In genomic region chr13:46553886-46554855, GRCh38 we compare ENCODE assay signal across 1 cellular context.
TF ChIP-seq lines count a peak whose summit lies in the region.

No MANE protein-coding gene starts in this region.

TF ChIP-seq in HepG2, 621 proteins besides CTCF, POLR2A, EP300 and RAD21 (continued from another document and continues in another):
- TF ChIP-seq PCBP2 (optimal IDR thresholded peaks at IDR 0.05; ENCODE audit: low read depth, low read length, poor library complexity, severe bottlenecking) (no peak), GABPA (IDR thresholded peaks at IDR 0.05; ENCODE audit: low read depth, low read length) (peak; percentile 29; the same call in 1 of the 2 replicates), GABPA (CRISPR knock-in tag; IDR thresholded peaks at IDR 0.05; ENCODE audit: low read depth) (peak; percentile 85), RFX3 (CRISPR knock-in tag; IDR thresholded peaks at IDR 0.05) (no peak), PHF8 (CRISPR knock-in tag; IDR thresholded peaks at IDR 0.05) (peak; percentile 59), ZNF431 (CRISPR knock-in tag; IDR thresholded peaks at IDR 0.05; ENCODE audit: borderline replicate concordance, low read depth) (peak; percentile 43; the same call in 1 of the 2 replicates), SP4 (CRISPR knock-in tag; IDR thresholded peaks at IDR 0.05) (peak; percentile 28; the same call in 1 of the 2 replicates), POLR2G (IDR thresholded peaks at IDR 0.05; ENCODE audit: low read depth, low read length) (peak; percentile 23), BCLAF1 (IDR thresholded peaks at IDR 0.05) (no peak), ZNF296 (CRISPR knock-in tag; conservative IDR thresholded peaks at IDR 0.05) (peak; percentile 52; the same call in 1 of the 2 replicates), MXD1 (CRISPR knock-in tag; IDR thresholded peaks at IDR 0.05) (peak; percentile 56; the same call in 1 of the 2 replicates), CEBPG (CRISPR knock-in tag; IDR thresholded peaks at IDR 0.05) (peak; percentile 40; the same call in 1 of the 2 replicates), FOXP4 (CRISPR knock-in tag; IDR thresholded peaks at IDR 0.05) (peak; percentile 48; the same call in 1 of the 2 replicates), ETV6 (CRISPR knock-in tag; conservative IDR thresholded peaks at IDR 0.05) (no peak), REXO4 (CRISPR knock-in tag; IDR thresholded peaks at IDR 0.05; ENCODE audit: borderline replicate concordance) (0 out of 2 replicates have a peak, but pooled peaks have one; percentile 19), FOSL1 (CRISPR knock-in tag; IDR thresholded peaks at IDR 0.05; ENCODE audit: borderline replicate concordance) (0 out of 2 replicates have a peak, but pooled peaks have one; percentile 14), ZNF121 (CRISPR knock-in tag; IDR thresholded peaks at IDR 0.05) (peak; percentile 27; the same call in 1 of the 2 replicates), HNRNPUL1 (IDR thresholded peaks at IDR 0.05; ENCODE audit: low read depth, low read length) (no peak), ZNF782 (CRISPR knock-in tag; IDR thresholded peaks at IDR 0.05; ENCODE audit: borderline replicate concordance) (peak; percentile 21; the same call in 1 of the 2 replicates), ZFP82 (CRISPR knock-in tag; IDR thresholded peaks at IDR 0.05; ENCODE audit: borderline replicate concordance) (peak; percentile 53; the same call in 1 of the 2 replicates), FOXC1 (CRISPR knock-in tag; IDR thresholded peaks at IDR 0.05; ENCODE audit: borderline replicate concordance) (no peak), RBFOX2 (IDR thresholded peaks at IDR 0.05; ENCODE audit: low read depth, low read length) (peak; percentile 82), DRAP1 (CRISPR knock-in tag; IDR thresholded peaks at IDR 0.05) (peak; percentile 34; the same call in 1 of the 2 replicates), CREB1 (IDR thresholded peaks at IDR 0.05) (peak; percentile 68), CREB1 (CRISPR knock-in tag; IDR thresholded peaks at IDR 0.05) (peak; percentile 70), ZNF292 (CRISPR knock-in tag; IDR thresholded peaks at IDR 0.05; ENCODE audit: borderline replicate concordance, low read depth) (0 out of 2 replicates have a peak, but pooled peaks have one; percentile 10), U2AF1 (optimal IDR thresholded peaks at IDR 0.05; ENCODE audit: low read depth, low read length) (no peak), ZNF350 (CRISPR knock-in tag; IDR thresholded peaks at IDR 0.05; ENCODE audit: borderline replicate concordance, low read depth) (no peak), ZNF766 (CRISPR knock-in tag; IDR thresholded peaks at IDR 0.05; ENCODE audit: borderline replicate concordance) (no peak), MEF2D (CRISPR knock-in tag; IDR thresholded peaks at IDR 0.05) (0 out of 2 replicates have a peak, but pooled peaks have one; percentile 36)
- TF ChIP-seq, protein P1, sequence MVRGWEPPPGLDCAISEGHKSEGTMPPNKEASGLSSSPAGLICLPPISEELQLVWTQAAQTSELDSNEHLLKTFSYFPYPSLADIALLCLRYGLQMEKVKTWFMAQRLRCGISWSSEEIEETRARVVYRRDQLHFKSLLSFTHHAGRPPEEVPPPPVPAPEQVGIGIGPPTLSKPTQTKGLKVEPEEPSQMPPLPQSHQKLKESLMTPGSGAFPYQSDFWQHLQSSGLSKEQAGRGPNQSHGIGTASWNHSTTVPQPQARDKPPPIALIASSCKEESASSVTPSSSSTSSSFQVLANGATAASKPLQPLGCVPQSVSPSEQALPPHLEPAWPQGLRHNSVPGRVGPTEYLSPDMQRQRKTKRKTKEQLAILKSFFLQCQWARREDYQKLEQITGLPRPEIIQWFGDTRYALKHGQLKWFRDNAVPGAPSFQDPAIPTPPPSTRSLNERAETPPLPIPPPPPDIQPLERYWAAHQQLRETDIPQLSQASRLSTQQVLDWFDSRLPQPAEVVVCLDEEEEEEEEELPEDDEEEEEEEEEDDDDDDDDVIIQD (CRISPR knock-in tag; IDR thresholded peaks at IDR 0.05; ENCODE audit: low read depth): peak; percentile 59; the same call in 1 of the 2 replicates
- TF ChIP-seq, protein P2, sequence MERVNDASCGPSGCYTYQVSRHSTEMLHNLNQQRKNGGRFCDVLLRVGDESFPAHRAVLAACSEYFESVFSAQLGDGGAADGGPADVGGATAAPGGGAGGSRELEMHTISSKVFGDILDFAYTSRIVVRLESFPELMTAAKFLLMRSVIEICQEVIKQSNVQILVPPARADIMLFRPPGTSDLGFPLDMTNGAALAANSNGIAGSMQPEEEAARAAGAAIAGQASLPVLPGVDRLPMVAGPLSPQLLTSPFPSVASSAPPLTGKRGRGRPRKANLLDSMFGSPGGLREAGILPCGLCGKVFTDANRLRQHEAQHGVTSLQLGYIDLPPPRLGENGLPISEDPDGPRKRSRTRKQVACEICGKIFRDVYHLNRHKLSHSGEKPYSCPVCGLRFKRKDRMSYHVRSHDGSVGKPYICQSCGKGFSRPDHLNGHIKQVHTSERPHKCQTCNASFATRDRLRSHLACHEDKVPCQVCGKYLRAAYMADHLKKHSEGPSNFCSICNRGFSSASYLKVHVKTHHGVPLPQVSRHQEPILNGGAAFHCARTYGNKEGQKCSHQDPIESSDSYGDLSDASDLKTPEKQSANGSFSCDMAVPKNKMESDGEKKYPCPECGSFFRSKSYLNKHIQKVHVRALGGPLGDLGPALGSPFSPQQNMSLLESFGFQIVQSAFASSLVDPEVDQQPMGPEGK (CRISPR knock-in tag; IDR thresholded peaks at IDR 0.05): peak; percentile 59
- TF ChIP-seq, protein P3, sequence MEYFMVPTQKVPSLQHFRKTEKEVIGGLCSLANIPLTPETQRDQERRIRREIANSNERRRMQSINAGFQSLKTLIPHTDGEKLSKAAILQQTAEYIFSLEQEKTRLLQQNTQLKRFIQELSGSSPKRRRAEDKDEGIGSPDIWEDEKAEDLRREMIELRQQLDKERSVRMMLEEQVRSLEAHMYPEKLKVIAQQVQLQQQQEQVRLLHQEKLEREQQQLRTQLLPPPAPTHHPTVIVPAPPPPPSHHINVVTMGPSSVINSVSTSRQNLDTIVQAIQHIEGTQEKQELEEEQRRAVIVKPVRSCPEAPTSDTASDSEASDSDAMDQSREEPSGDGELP (IDR thresholded peaks at IDR 0.05; ENCODE audit: borderline replicate concordance, low read depth): peak; percentile 8; the same call in 1 of the 2 replicates
- TF ChIP-seq, protein P4, sequence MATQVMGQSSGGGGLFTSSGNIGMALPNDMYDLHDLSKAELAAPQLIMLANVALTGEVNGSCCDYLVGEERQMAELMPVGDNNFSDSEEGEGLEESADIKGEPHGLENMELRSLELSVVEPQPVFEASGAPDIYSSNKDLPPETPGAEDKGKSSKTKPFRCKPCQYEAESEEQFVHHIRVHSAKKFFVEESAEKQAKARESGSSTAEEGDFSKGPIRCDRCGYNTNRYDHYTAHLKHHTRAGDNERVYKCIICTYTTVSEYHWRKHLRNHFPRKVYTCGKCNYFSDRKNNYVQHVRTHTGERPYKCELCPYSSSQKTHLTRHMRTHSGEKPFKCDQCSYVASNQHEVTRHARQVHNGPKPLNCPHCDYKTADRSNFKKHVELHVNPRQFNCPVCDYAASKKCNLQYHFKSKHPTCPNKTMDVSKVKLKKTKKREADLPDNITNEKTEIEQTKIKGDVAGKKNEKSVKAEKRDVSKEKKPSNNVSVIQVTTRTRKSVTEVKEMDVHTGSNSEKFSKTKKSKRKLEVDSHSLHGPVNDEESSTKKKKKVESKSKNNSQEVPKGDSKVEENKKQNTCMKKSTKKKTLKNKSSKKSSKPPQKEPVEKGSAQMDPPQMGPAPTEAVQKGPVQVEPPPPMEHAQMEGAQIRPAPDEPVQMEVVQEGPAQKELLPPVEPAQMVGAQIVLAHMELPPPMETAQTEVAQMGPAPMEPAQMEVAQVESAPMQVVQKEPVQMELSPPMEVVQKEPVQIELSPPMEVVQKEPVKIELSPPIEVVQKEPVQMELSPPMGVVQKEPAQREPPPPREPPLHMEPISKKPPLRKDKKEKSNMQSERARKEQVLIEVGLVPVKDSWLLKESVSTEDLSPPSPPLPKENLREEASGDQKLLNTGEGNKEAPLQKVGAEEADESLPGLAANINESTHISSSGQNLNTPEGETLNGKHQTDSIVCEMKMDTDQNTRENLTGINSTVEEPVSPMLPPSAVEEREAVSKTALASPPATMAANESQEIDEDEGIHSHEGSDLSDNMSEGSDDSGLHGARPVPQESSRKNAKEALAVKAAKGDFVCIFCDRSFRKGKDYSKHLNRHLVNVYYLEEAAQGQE (IDR thresholded peaks at IDR 0.05; ENCODE audit: borderline replicate concordance in 1 of 2, low read depth in 1 of 2, low read length in 2 of 2): no peak
- TF ChIP-seq, protein P5, sequence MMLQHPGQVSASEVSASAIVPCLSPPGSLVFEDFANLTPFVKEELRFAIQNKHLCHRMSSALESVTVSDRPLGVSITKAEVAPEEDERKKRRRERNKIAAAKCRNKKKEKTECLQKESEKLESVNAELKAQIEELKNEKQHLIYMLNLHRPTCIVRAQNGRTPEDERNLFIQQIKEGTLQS (CRISPR knock-in tag; IDR thresholded peaks at IDR 0.05): peak; percentile 6; the same call in 1 of the 2 replicates
- TF ChIP-seq, protein P6, sequence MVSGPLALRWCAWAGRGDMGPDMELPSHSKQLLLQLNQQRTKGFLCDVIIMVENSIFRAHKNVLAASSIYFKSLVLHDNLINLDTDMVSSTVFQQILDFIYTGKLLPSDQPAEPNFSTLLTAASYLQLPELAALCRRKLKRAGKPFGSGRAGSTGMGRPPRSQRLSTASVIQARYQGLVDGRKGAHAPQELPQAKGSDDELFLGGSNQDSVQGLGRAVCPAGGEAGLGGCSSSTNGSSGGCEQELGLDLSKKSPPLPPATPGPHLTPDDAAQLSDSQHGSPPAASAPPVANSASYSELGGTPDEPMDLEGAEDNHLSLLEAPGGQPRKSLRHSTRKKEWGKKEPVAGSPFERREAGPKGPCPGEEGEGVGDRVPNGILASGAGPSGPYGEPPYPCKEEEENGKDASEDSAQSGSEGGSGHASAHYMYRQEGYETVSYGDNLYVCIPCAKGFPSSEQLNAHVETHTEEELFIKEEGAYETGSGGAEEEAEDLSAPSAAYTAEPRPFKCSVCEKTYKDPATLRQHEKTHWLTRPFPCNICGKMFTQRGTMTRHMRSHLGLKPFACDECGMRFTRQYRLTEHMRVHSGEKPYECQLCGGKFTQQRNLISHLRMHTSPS (CRISPR knock-in tag; IDR thresholded peaks at IDR 0.05; ENCODE audit: low read depth): 0 out of 2 replicates have a peak, but pooled peaks have one; percentile 40
- TF ChIP-seq, protein P7, sequence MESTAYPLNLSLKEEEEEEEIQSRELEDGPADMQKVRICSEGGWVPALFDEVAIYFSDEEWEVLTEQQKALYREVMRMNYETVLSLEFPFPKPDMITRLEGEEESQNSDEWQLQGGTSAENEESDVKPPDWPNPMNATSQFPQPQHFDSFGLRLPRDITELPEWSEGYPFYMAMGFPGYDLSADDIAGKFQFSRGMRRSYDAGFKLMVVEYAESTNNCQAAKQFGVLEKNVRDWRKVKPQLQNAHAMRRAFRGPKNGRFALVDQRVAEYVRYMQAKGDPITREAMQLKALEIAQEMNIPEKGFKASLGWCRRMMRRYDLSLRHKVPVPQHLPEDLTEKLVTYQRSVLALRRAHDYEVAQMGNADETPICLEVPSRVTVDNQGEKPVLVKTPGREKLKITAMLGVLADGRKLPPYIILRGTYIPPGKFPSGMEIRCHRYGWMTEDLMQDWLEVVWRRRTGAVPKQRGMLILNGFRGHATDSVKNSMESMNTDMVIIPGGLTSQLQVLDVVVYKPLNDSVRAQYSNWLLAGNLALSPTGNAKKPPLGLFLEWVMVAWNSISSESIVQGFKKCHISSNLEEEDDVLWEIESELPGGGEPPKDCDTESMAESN (CRISPR knock-in tag; conservative IDR thresholded peaks at IDR 0.05): 0 out of 2 replicates have a peak, but pooled peaks have one; percentile 39
- TF ChIP-seq, protein P8, sequence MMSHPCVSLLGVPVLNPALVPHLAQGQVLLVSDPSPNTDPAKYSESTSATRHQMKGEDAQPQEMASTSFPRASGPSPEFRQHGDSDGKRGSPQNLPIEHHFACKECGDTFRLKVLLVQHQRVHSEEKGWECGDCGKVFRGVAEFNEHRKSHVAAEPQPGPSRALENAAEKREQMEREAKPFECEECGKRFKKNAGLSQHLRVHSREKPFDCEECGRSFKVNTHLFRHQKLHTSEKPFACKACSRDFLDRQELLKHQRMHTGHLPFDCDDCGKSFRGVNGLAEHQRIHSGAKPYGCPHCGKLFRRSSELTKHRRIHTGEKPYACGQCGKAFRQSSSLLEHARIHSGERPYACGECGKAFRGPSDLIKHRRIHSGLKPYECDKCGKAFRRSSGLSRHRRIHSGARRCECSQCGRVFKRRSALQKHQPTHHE (CRISPR knock-in tag; IDR thresholded peaks at IDR 0.05; ENCODE audit: borderline replicate concordance): 0 out of 2 replicates have a peak, but pooled peaks have one; percentile 23
